ENCODE assay signal across 1 cellular context in genomic region chr17:72556944-72557826, GRCh38.
TF ChIP-seq lines count a peak whose summit lies in the region.

No MANE protein-coding gene starts in this region.

TF ChIP-seq in HepG2, 621 proteins besides CTCF, POLR2A, EP300 and RAD21 (continued from another document and continues in another):
- TF ChIP-seq ZNF512 (CRISPR knock-in tag; IDR thresholded peaks at IDR 0.05) (no peak), SSRP1 (CRISPR knock-in tag; IDR thresholded peaks at IDR 0.05) (no peak), ZNF839 (CRISPR knock-in tag; IDR thresholded peaks at IDR 0.05; ENCODE audit: borderline replicate concordance) (no peak), RXRA (CRISPR knock-in tag; IDR thresholded peaks at IDR 0.05) (peak; percentile 36; the same call in 1 of the 2 replicates), CBFB (CRISPR knock-in tag; IDR thresholded peaks at IDR 0.05) (no peak), PAWR (CRISPR knock-in tag; IDR thresholded peaks at IDR 0.05; ENCODE audit: borderline replicate concordance) (no peak), SMAD1 (CRISPR knock-in tag; IDR thresholded peaks at IDR 0.05; ENCODE audit: borderline replicate concordance, low read depth) (no peak), ZNF598 (CRISPR knock-in tag; IDR thresholded peaks at IDR 0.05; ENCODE audit: borderline replicate concordance) (0 out of 2 replicates have a peak, but pooled peaks have one; percentile 84), CREB1 (IDR thresholded peaks at IDR 0.05) (no peak), CREB1 (CRISPR knock-in tag; IDR thresholded peaks at IDR 0.05) (no peak), ZNF788 (CRISPR knock-in tag; IDR thresholded peaks at IDR 0.05; ENCODE audit: borderline replicate concordance) (peak; percentile 60; the same call in 1 of the 2 replicates), ZBTB10 (CRISPR knock-in tag; IDR thresholded peaks at IDR 0.05; ENCODE audit: borderline replicate concordance) (no peak), PRDM4 (CRISPR knock-in tag; IDR thresholded peaks at IDR 0.05; ENCODE audit: borderline replicate concordance) (no peak), CCDC6 (CRISPR knock-in tag; IDR thresholded peaks at IDR 0.05) (no peak), E2F1 (CRISPR knock-in tag; IDR thresholded peaks at IDR 0.05) (no peak), ZBTB8A (CRISPR knock-in tag; IDR thresholded peaks at IDR 0.05; ENCODE audit: borderline replicate concordance, low read depth) (no peak), MAFK (conservative IDR thresholded peaks at IDR 0.05 in 1 of 2, IDR thresholded peaks at IDR 0.05 in 1 of 2; ENCODE audit: low read length in 2 of 2) (no peak), SMAD9 (CRISPR knock-in tag; IDR thresholded peaks at IDR 0.05) (no peak), FOXJ3 (CRISPR knock-in tag; IDR thresholded peaks at IDR 0.05; ENCODE audit: borderline replicate concordance) (no peak), ZSCAN12 (CRISPR knock-in tag; IDR thresholded peaks at IDR 0.05) (no peak), NCOR1 (IDR thresholded peaks at IDR 0.05; ENCODE audit: borderline replicate concordance, low read length) (no peak), ZNF24 (IDR thresholded peaks at IDR 0.05) (no peak), KLF15 (CRISPR knock-in tag; IDR thresholded peaks at IDR 0.05; ENCODE audit: borderline replicate concordance) (no peak), RERE (CRISPR knock-in tag; IDR thresholded peaks at IDR 0.05; ENCODE audit: low read depth) (no peak), MLLT10 (CRISPR knock-in tag; IDR thresholded peaks at IDR 0.05) (no peak), ZNF256 (CRISPR knock-in tag; conservative IDR thresholded peaks at IDR 0.05) (no peak), PAX8 (CRISPR knock-in tag; IDR thresholded peaks at IDR 0.05; ENCODE audit: borderline replicate concordance) (no peak), ASH2L (IDR thresholded peaks at IDR 0.05; ENCODE audit: insufficient read length, low read depth, low read length) (peak; percentile 42), ZC3H4 (CRISPR knock-in tag; IDR thresholded peaks at IDR 0.05; ENCODE audit: borderline replicate concordance) (no peak), ZNF687 (CRISPR knock-in tag; IDR thresholded peaks at IDR 0.05) (peak; percentile 64), TCF7L2 (IDR thresholded peaks at IDR 0.05; ENCODE audit: low read depth, low read length) (no peak), SYNCRIP (IDR thresholded peaks at IDR 0.05; ENCODE audit: insufficient read depth, low read depth, low read length) (no peak), IRX3 (CRISPR knock-in tag; IDR thresholded peaks at IDR 0.05; ENCODE audit: borderline replicate concordance, low read depth) (no peak), ZNF367 (CRISPR knock-in tag; IDR thresholded peaks at IDR 0.05; ENCODE audit: borderline replicate concordance) (no peak), ZC3H13 (CRISPR knock-in tag; IDR thresholded peaks at IDR 0.05) (no peak), ZSCAN21 (CRISPR knock-in tag; IDR thresholded peaks at IDR 0.05; ENCODE audit: borderline replicate concordance) (no peak; the same call in 1 of the 2 replicates), SRSF1 (optimal IDR thresholded peaks at IDR 0.05; ENCODE audit: low read depth, low read length) (no peak), SAP130 (CRISPR knock-in tag; IDR thresholded peaks at IDR 0.05; ENCODE audit: low read depth) (peak; percentile 27; the same call in 1 of the 2 replicates), SALL1 (CRISPR knock-in tag; IDR thresholded peaks at IDR 0.05) (peak; percentile 44; the same call in 1 of the 2 replicates), TAF15 (IDR thresholded peaks at IDR 0.05; ENCODE audit: low read depth, low read length, poor library complexity, severe bottlenecking) (no peak), ZBTB7A (CRISPR knock-in tag; IDR thresholded peaks at IDR 0.05) (peak; percentile 72; the same call in 1 of the 2 replicates), RBFOX2 (IDR thresholded peaks at IDR 0.05; ENCODE audit: low read depth, low read length) (no peak), MIER2 (CRISPR knock-in tag; IDR thresholded peaks at IDR 0.05) (0 out of 2 replicates have a peak, but pooled peaks have one; percentile 27), ZNF329 (CRISPR knock-in tag; IDR thresholded peaks at IDR 0.05; ENCODE audit: low read depth) (no peak), ZNF761 (CRISPR knock-in tag; conservative IDR thresholded peaks at IDR 0.05) (no peak), HOXA3 (CRISPR knock-in tag; IDR thresholded peaks at IDR 0.05) (peak; percentile 45; the same call in 1 of the 2 replicates), ZFX (CRISPR knock-in tag; IDR thresholded peaks at IDR 0.05; ENCODE audit: low read depth) (0 out of 2 replicates have a peak, but pooled peaks have one; percentile 20), SMARCE1 (IDR thresholded peaks at IDR 0.05; ENCODE audit: borderline replicate concordance) (no peak), ZFP90 (CRISPR knock-in tag; IDR thresholded peaks at IDR 0.05; ENCODE audit: borderline replicate concordance) (no peak), GABPA (IDR thresholded peaks at IDR 0.05; ENCODE audit: low read depth, low read length) (no peak), GABPA (CRISPR knock-in tag; IDR thresholded peaks at IDR 0.05; ENCODE audit: low read depth) (no peak)
